8 cellular contexts compared by ENCODE assay signal in the genomic region with DNA sequence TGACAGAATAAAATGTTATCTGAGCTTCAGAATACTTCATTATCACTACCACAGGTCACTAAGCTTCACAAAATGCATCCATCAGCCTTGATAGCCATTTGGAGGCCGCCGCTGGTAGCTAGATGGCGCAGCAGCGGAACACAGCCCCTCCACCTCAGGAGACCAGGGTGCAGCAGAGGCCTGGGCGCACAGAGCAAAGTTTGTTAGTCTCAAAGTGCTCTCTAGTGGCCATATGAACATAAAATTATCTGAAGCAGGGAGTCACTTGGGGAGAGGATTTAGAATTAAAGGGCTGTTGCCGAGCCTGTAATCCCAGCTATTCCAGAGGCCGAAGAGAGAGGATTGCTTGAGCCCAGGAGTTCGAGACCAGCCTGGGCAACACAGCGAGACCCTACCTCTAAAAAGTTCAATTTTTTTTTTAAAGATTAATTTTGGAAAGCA. TPM values are rescaled to one million over a fixed set of nuclear protein-coding genes. Genes with fewer than 3 reads are reported as not detected.
A peak's percentile ranks its signal among the peaks of the same experiment; 100 is the strongest.
DNase-seq lines count a peak whose midpoint lies in the region; ATAC-seq and TF ChIP-seq lines count a peak whose summit lies in the region.

No MANE protein-coding gene starts in this region.

- H3K9me3 Mint-ChIP-seq in activated B cell treated with CpG ODN at 0.5 μM for 24 hours: no peaks in the 10 kb centered on the region

- DNase-seq in AG10803 (ENCODE audit: low read depth) (peak; percentile 63), NCI-H2171 treated with DMSO at 0.1 percent for 48 hours (lab: John Stamatoyannopoulos, UW) (peak; percentile 75), activated B cell treated with CpG ODN at 0.5 μM for 24 hours (peak; percentile 50), dedifferentiated amniotic fluid mesenchymal stem cell (ENCODE audit: extremely low spot score) (peak; percentile 55), midbrain (lab: John Stamatoyannopoulos, UW) (peak; percentile 66)
- DNase-seq in stimulated activated naive CD4-positive, alpha-beta T cell treated with Interleukin-2 at 50 U/mL for 16 hours (lab: John Stamatoyannopoulos, UW): peak; percentile 41

- H3K27me3 Mint-ChIP-seq in activated B cell treated with CpG ODN at 0.5 μM for 24 hours: peaks cover 16% of the 10 kb centered on the region

- ATAC-seq in GM18858 (IDR thresholded peaks at IDR 0.05; ENCODE audit: unreplicated experiment) (peak; percentile 99), HG03039 (IDR thresholded peaks at IDR 0.05; ENCODE audit: unreplicated experiment) (peak; percentile 99), activated B cell treated with CpG ODN at 0.5 μM for 24 hours (ENCODE audit: low read depth) (peak; percentile 100)

- no peaks in the 10 kb centered on the region for H3K4me1 Mint-ChIP-seq in activated B cell treated with CpG ODN at 0.5 μM for 24 hours

- intact Hi-C loops in activated B cell treated with CpG ODN at 0.5 μM for 24 hours (cut with micrococcal nuclease): loop anchor here (1.0 to 10.0 kb wide), 4 partner anchors 119 to 1782 kb away; no protein-coding TSS in a partner anchor

- POLR2A ChIA-PET in activated B cell treated with CpG ODN at 0.5 μM for 24 hours (lab: Charles Lee): interaction anchor here (2.0 kb wide), 1 partner anchor 9 kb away, joined by 7 read pairs; no protein-coding TSS in a partner anchor

- CTCF ChIA-PET in activated B cell treated with CpG ODN at 0.5 μM for 24 hours (lab: Charles Lee): interaction anchor here (0.7 to 2.2 kb wide), 18 partner anchors 9 to 1782 kb away, joined by 3 to 12 read pairs (median 5); no protein-coding TSS in a partner anchor

- no peak overlapping the region for H3K4me3 Mint-ChIP-seq in activated B cell treated with CpG ODN at 0.5 μM for 24 hours

- H3K36me3 Mint-ChIP-seq in activated B cell treated with CpG ODN at 0.5 μM for 24 hours (ENCODE audit: low read depth): no peaks in the 10 kb centered on the region

- no peak overlapping the region for H3K27ac Mint-ChIP-seq in activated B cell treated with CpG ODN at 0.5 μM for 24 hours

- H3K4me3 ChIP-seq in AG10803 (ENCODE audit: low read length): no peak overlapping the region

- TF ChIP-seq CTCF in AG10803 (conservative IDR thresholded peaks at IDR 0.05; ENCODE audit: low read length) (peak; percentile 47), activated B cell treated with CpG ODN at 0.5 μM for 24 hours (IDR thresholded peaks at IDR 0.05) (no peak)

RNA-seq across cellular contexts. Expression of a gene that starts 8.1 kb away (rescaled TPM):
- total RNA-seq in activated B cell treated with CpG ODN at 0.5 μM for 24 hours: 75.7 and 76.8 TPM in 2 replicates
